Comparison of ENCODE assay signal across 14 cellular contexts in genomic region chr5:140833993-140834392, GRCh38. TPM values are rescaled to one million over a fixed set of nuclear protein-coding genes. Genes with fewer than 3 reads are reported as not detected.
DNase-seq lines count a peak whose midpoint lies in the region; ATAC-seq and TF ChIP-seq lines count a peak whose summit lies in the region.
"Had no signal": no experiment of that assay in that cellular context is flagged by ENCODE, and none has a peak within 500 bp of the region (broad histone marks: within the 10 kb centered on the region; RNA-seq: fewer than 3 reads in every experiment).

PCDHA7 (plus strand) TSS chr5:140834269; CDS start chr5:140834384, 115 bp downstream.

- H3K4me1 Mint-ChIP-seq in endothelial cell (ENCODE audit: unreplicated experiment): no peaks in the 10 kb centered on the region
- H3K4me1 Mint-ChIP-seq: neural progenitor cell had no signal

- no peak for ATAC-seq in GM19351 (IDR thresholded peaks at IDR 0.05; ENCODE audit: unreplicated experiment)
- ATAC-seq in HG02973 (IDR thresholded peaks at IDR 0.05; ENCODE audit: unreplicated experiment): no peak
- ATAC-seq: Right ventricle myocardium inferior had no signal

- no peak within 1 kb of the TSS for H3K27ac Mint-ChIP-seq in endothelial cell (ENCODE audit: unreplicated experiment)
- H3K27ac Mint-ChIP-seq: neural progenitor cell had no signal

- H3K4me3 Mint-ChIP-seq in endothelial cell (ENCODE audit: unreplicated experiment): peak within 1 kb of the TSS; percentile 76
- H3K4me3 Mint-ChIP-seq: neural progenitor cell had no signal

- H3K27me3 Mint-ChIP-seq in endothelial cell (ENCODE audit: unreplicated experiment): peaks cover 3% of the 10 kb centered on the region

- H3K9me3 Mint-ChIP-seq in endothelial cell (ENCODE audit: unreplicated experiment): no peaks in the 10 kb centered on the region

- peak; percentile 20 for DNase-seq in EL
- DNase-seq in NCI-H460 (ENCODE audit: extremely low read depth, low read depth): peak; percentile 26
- no peak for DNase-seq in endothelial cell (ENCODE audit: low spot score)
- DNase-seq in pons (ENCODE audit: low spot score): peak; percentile 73
- no peak for DNase-seq in islet precursor cell
- no peak for DNase-seq in NCI-H774 (lab: John Stamatoyannopoulos, UW)
- DNase-seq: activated CD4-positive, CD25-positive, alpha-beta regulatory T cell; DMS153; NCI-H1694 treated with DMSO at 0.1 percent for 48 hours; stimulated activated CD4-positive, alpha-beta T cell treated with anti-CD3 and anti-CD28 coated beads, Interleukin-4, amount 100 ng/mL, for 24 hours had no signal

- peaks cover 8% of the 10 kb centered on the region for H3K36me3 Mint-ChIP-seq in endothelial cell (ENCODE audit: low read depth, unreplicated experiment)

- TF ChIP-seq CTCF in endothelial cell (IDR thresholded peaks at IDR 0.05; ENCODE audit: unreplicated experiment): no peak

RNA-seq across cellular contexts. Expression of gene PCDHA7, which starts in this region (rescaled TPM):
- 0.15 TPM in 1 of 2 replicates, not detected in the other for total RNA-seq in NCI-H460 (2014; rRNA removed; shearing (Covaris generic))
- 0.19 TPM in 1 of 2 replicates, not detected in the other for polyA plus RNA-seq in NCI-H460 (2014; cell fraction: nucleus; rRNA removed)
- total RNA-seq in endothelial cell (ENCODE audit: unreplicated experiment): 2.9 TPM
- total RNA-seq: Right ventricle myocardium inferior had no signal

Comparison
In these comparisons a context has a peak if more than half of its experiments do, and no peak if none do; other contexts are left out.
1. Peak in DNase-seq in NCI-H460; RNA of the gene not detected or under 1 TPM.
2. DNase-seq: peak in EL (single experiment) and pons (single experiment); none in endothelial cell (single experiment), islet precursor cell (single experiment) and NCI-H774 (single experiment).